Comparison of ENCODE assay signal across 1 cellular context in the genomic region with DNA sequence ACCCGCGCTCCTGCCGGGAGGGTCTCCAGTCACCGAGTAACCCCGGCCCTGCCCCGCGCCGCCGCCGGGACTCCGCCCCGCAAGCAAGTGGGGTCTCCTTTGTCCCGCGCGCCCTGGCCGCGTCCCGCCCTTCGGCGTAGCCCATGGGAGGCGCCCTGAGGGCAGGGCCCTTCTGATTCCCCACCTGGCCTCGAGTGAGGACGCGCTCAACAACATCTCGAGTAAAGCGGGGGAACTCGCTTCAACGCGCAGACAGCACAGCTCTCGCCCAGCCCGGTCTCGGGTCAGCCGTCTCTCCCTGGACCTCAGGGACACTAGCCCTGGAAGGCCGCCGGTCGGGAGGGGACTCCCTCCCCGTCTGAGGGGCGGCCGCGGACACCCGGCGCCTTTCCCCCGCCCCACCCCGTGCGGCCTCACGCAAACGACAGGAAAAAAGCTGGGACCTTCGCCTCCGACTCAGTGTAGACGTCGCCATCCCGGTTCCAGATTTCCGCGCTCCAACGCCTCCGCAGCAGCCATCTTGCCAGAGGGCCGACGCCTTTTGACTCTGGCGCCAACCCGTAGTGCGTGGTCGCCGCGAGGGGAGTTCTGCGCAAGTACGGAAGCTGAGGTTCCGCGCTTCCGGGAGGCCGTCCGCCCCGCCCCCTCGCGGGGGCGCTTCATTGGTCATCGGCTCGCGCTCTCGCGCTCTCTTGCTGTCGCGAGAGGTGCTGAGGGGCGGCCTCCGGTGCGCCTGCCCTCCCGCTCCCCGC.
TF ChIP-seq lines count a peak whose summit lies in the region.

No MANE protein-coding gene starts in this region.

TF ChIP-seq in HepG2, 621 proteins besides CTCF, POLR2A, EP300 and RAD21 (continued from another document and continues in another):
- TF ChIP-seq, protein P1, sequence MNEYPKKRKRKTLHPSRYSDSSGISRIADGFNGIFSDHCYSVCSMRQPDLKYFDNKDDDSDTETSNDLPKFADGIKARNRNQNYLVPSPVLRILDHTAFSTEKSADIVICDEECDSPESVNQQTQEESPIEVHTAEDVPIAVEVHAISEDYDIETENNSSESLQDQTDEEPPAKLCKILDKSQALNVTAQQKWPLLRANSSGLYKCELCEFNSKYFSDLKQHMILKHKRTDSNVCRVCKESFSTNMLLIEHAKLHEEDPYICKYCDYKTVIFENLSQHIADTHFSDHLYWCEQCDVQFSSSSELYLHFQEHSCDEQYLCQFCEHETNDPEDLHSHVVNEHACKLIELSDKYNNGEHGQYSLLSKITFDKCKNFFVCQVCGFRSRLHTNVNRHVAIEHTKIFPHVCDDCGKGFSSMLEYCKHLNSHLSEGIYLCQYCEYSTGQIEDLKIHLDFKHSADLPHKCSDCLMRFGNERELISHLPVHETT (CRISPR knock-in tag; conservative IDR thresholded peaks at IDR 0.05), result peak; percentile 97
- peak; percentile 90 for TF ChIP-seq ZSCAN22 (CRISPR knock-in tag; IDR thresholded peaks at IDR 0.05)
- TF ChIP-seq SIX4 (CRISPR knock-in tag; IDR thresholded peaks at IDR 0.05), result peak; percentile 72
- TF ChIP-seq YEATS4 (CRISPR knock-in tag; IDR thresholded peaks at IDR 0.05; ENCODE audit: borderline replicate concordance), result peak; percentile 96
- peak; percentile 100 for TF ChIP-seq SAP130 (CRISPR knock-in tag; IDR thresholded peaks at IDR 0.05; ENCODE audit: low read depth)
- TF ChIP-seq ZNF335 (CRISPR knock-in tag; IDR thresholded peaks at IDR 0.05), result peak; percentile 95
- TF ChIP-seq ATF7 (IDR thresholded peaks at IDR 0.05), result no peak
- peak; percentile 73; the same call in 1 of the 2 replicates for TF ChIP-seq ATF7 (CRISPR knock-in tag; IDR thresholded peaks at IDR 0.05)
- peak; percentile 98 for TF ChIP-seq ZNF790 (CRISPR knock-in tag; IDR thresholded peaks at IDR 0.05; ENCODE audit: borderline replicate concordance)
- TF ChIP-seq, protein P2, sequence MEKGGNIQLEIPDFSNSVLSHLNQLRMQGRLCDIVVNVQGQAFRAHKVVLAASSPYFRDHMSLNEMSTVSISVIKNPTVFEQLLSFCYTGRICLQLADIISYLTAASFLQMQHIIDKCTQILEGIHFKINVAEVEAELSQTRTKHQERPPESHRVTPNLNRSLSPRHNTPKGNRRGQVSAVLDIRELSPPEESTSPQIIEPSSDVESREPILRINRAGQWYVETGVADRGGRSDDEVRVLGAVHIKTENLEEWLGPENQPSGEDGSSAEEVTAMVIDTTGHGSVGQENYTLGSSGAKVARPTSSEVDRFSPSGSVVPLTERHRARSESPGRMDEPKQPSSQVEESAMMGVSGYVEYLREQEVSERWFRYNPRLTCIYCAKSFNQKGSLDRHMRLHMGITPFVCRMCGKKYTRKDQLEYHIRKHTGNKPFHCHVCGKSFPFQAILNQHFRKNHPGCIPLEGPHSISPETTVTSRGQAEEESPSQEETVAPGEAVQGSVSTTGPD (CRISPR knock-in tag; IDR thresholded peaks at IDR 0.05), result no peak
- peak; percentile 83; the same call in 1 of the 2 replicates for TF ChIP-seq ZNF354B (CRISPR knock-in tag; IDR thresholded peaks at IDR 0.05)
- peak; percentile 43; the same call in 1 of the 2 replicates for TF ChIP-seq DNMT3B (CRISPR knock-in tag; conservative IDR thresholded peaks at IDR 0.05)
- TF ChIP-seq HNF4G (IDR thresholded peaks at IDR 0.05; ENCODE audit: borderline replicate concordance, low read depth, low read length), result no peak
- peak; percentile 33; the same call in 1 of the 2 replicates for TF ChIP-seq HNF4G (CRISPR knock-in tag; IDR thresholded peaks at IDR 0.05; ENCODE audit: borderline replicate concordance, low read depth)
- TF ChIP-seq ZNF180 (CRISPR knock-in tag; IDR thresholded peaks at IDR 0.05; ENCODE audit: borderline replicate concordance, low read depth), result peak; percentile 96; the same call in 1 of the 2 replicates
- peak; percentile 44; the same call in 1 of the 2 replicates for TF ChIP-seq NCOR1 (IDR thresholded peaks at IDR 0.05; ENCODE audit: borderline replicate concordance, low read length)
- TF ChIP-seq NR2F6 (IDR thresholded peaks at IDR 0.05), result no peak
- peak; percentile 79 for TF ChIP-seq NR2F6 (CRISPR knock-in tag; IDR thresholded peaks at IDR 0.05)
- TF ChIP-seq, protein P3, sequence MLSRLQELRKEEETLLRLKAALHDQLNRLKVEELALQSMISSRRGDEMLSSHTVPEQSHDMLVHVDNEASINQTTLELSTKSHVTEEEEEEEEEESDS (CRISPR knock-in tag; IDR thresholded peaks at IDR 0.05; ENCODE audit: borderline replicate concordance), result peak; percentile 84; the same call in 1 of the 2 replicates
- TF ChIP-seq SP2 (CRISPR knock-in tag; IDR thresholded peaks at IDR 0.05), result peak; percentile 85
- TF ChIP-seq, protein P4, sequence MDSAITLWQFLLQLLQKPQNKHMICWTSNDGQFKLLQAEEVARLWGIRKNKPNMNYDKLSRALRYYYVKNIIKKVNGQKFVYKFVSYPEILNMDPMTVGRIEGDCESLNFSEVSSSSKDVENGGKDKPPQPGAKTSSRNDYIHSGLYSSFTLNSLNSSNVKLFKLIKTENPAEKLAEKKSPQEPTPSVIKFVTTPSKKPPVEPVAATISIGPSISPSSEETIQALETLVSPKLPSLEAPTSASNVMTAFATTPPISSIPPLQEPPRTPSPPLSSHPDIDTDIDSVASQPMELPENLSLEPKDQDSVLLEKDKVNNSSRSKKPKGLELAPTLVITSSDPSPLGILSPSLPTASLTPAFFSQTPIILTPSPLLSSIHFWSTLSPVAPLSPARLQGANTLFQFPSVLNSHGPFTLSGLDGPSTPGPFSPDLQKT (CRISPR knock-in tag; IDR thresholded peaks at IDR 0.05; ENCODE audit: borderline replicate concordance), result no peak; the same call in 1 of the 2 replicates
- peak; percentile 83 for TF ChIP-seq FOXO1 (CRISPR knock-in tag; IDR thresholded peaks at IDR 0.05)
- TF ChIP-seq RARA (CRISPR knock-in tag; IDR thresholded peaks at IDR 0.05), result peak; percentile 62; the same call in 1 of the 2 replicates
- TF ChIP-seq ZFP1 (CRISPR knock-in tag; IDR thresholded peaks at IDR 0.05), result peak; percentile 71
- 0 out of 2 replicates have a peak, but pooled peaks have one; percentile 27 for TF ChIP-seq ZNF251 (CRISPR knock-in tag; IDR thresholded peaks at IDR 0.05)
- no peak for TF ChIP-seq SSRP1 (CRISPR knock-in tag; IDR thresholded peaks at IDR 0.05)
- peak; percentile 100 for TF ChIP-seq MYC (CRISPR knock-in tag; IDR thresholded peaks at IDR 0.05; ENCODE audit: borderline replicate concordance)
- TF ChIP-seq, protein P5, sequence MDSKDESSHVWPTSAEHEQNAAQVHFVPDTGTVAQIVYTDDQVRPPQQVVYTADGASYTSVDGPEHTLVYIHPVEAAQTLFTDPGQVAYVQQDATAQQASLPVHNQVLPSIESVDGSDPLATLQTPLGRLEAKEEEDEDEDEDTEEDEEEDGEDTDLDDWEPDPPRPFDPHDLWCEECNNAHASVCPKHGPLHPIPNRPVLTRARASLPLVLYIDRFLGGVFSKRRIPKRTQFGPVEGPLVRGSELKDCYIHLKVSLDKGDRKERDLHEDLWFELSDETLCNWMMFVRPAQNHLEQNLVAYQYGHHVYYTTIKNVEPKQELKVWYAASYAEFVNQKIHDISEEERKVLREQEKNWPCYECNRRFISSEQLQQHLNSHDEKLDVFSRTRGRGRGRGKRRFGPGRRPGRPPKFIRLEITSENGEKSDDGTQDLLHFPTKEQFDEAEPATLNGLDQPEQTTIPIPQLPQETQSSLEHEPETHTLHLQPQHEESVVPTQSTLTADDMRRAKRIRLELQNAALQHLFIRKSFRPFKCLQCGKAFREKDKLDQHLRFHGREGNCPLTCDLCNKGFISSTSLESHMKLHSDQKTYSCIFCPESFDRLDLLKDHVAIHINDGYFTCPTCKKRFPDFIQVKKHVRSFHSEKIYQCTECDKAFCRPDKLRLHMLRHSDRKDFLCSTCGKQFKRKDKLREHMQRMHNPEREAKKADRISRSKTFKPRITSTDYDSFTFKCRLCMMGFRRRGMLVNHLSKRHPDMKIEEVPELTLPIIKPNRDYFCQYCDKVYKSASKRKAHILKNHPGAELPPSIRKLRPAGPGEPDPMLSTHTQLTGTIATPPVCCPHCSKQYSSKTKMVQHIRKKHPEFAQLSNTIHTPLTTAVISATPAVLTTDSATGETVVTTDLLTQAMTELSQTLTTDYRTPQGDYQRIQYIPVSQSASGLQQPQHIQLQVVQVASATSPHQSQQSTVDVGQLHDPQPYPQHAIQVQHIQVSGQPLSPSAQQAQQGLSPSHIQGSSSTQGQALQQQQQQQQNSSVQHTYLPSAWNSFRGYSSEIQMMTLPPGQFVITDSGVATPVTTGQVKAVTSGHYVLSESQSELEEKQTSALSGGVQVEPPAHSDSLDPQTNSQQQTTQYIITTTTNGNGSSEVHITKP (CRISPR knock-in tag; IDR thresholded peaks at IDR 0.05; ENCODE audit: low read depth), result no peak; the same call in 1 of the 2 replicates
- no peak; a peak in 2 of 4 replicates for TF ChIP-seq NR2F1 (CRISPR knock-in tag; IDR thresholded peaks at IDR 0.05)
- peak; percentile 99 for TF ChIP-seq DMAP1 (CRISPR knock-in tag; IDR thresholded peaks at IDR 0.05)
- TF ChIP-seq ATF7-NPFF (CRISPR knock-in tag; IDR thresholded peaks at IDR 0.05; ENCODE audit: low read depth), result peak; percentile 66; the same call in 1 of the 2 replicates
- TF ChIP-seq, protein P6, sequence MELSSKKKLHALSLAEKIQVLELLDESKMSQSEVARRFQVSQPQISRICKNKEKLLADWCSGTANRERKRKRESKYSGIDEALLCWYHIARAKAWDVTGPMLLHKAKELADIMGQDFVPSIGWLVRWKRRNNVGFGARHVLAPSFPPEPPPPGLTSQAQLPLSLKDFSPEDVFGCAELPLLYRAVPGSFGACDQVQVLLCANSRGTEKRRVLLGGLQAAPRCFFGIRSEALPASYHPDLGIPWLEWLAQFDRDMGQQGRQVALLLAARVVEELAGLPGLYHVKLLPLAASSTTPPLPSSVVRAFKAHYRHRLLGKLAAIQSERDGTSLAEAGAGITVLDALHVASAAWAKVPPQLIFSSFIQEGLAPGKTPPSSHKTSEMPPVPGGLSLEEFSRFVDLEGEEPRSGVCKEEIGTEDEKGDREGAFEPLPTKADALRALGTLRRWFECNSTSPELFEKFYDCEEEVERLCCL (CRISPR knock-in tag; IDR thresholded peaks at IDR 0.05; ENCODE audit: borderline replicate concordance), result peak; percentile 98; the same call in 1 of the 2 replicates
- TF ChIP-seq, protein P7, sequence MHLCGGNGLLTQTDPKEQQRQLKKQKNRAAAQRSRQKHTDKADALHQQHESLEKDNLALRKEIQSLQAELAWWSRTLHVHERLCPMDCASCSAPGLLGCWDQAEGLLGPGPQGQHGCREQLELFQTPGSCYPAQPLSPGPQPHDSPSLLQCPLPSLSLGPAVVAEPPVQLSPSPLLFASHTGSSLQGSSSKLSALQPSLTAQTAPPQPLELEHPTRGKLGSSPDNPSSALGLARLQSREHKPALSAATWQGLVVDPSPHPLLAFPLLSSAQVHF (CRISPR knock-in tag; IDR thresholded peaks at IDR 0.05), result peak; percentile 90
- peak; percentile 35 for TF ChIP-seq ZNF629 (CRISPR knock-in tag; conservative IDR thresholded peaks at IDR 0.05)
- TF ChIP-seq FOXM1 (CRISPR knock-in tag; IDR thresholded peaks at IDR 0.05), result peak; percentile 95
- no peak for TF ChIP-seq PCBP2 (optimal IDR thresholded peaks at IDR 0.05; ENCODE audit: low read depth, low read length, poor library complexity, severe bottlenecking)
- TF ChIP-seq ZFP62 (CRISPR knock-in tag; IDR thresholded peaks at IDR 0.05), result no peak
- TF ChIP-seq, protein P8, sequence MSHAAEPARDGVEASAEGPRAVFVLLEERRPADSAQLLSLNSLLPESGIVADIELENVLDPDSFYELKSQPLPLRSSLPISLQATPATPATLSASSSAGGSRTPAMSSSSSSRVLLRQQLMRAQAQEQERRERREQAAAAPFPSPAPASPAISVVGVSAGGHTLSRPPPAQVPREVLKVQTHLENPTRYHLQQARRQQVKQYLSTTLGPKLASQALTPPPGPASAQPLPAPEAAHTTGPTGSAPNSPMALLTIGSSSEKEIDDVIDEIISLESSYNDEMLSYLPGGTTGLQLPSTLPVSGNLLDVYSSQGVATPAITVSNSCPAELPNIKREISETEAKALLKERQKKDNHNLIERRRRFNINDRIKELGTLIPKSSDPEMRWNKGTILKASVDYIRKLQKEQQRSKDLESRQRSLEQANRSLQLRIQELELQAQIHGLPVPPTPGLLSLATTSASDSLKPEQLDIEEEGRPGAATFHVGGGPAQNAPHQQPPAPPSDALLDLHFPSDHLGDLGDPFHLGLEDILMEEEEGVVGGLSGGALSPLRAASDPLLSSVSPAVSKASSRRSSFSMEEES (CRISPR knock-in tag; IDR thresholded peaks at IDR 0.05), result peak; percentile 84; the same call in 1 of the 2 replicates
- TF ChIP-seq, protein P9, sequence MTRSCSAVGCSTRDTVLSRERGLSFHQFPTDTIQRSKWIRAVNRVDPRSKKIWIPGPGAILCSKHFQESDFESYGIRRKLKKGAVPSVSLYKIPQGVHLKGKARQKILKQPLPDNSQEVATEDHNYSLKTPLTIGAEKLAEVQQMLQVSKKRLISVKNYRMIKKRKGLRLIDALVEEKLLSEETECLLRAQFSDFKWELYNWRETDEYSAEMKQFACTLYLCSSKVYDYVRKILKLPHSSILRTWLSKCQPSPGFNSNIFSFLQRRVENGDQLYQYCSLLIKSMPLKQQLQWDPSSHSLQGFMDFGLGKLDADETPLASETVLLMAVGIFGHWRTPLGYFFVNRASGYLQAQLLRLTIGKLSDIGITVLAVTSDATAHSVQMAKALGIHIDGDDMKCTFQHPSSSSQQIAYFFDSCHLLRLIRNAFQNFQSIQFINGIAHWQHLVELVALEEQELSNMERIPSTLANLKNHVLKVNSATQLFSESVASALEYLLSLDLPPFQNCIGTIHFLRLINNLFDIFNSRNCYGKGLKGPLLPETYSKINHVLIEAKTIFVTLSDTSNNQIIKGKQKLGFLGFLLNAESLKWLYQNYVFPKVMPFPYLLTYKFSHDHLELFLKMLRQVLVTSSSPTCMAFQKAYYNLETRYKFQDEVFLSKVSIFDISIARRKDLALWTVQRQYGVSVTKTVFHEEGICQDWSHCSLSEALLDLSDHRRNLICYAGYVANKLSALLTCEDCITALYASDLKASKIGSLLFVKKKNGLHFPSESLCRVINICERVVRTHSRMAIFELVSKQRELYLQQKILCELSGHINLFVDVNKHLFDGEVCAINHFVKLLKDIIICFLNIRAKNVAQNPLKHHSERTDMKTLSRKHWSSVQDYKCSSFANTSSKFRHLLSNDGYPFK (CRISPR knock-in tag; IDR thresholded peaks at IDR 0.05; ENCODE audit: borderline replicate concordance), result peak; percentile 94
- peak; percentile 93 for TF ChIP-seq ERF (CRISPR knock-in tag; IDR thresholded peaks at IDR 0.05)
- TF ChIP-seq ZNF619 (CRISPR knock-in tag; IDR thresholded peaks at IDR 0.05), result peak; percentile 67; the same call in 1 of the 2 replicates
